Comparison of ENCODE assay signal across 27 cellular contexts in the genomic region with DNA sequence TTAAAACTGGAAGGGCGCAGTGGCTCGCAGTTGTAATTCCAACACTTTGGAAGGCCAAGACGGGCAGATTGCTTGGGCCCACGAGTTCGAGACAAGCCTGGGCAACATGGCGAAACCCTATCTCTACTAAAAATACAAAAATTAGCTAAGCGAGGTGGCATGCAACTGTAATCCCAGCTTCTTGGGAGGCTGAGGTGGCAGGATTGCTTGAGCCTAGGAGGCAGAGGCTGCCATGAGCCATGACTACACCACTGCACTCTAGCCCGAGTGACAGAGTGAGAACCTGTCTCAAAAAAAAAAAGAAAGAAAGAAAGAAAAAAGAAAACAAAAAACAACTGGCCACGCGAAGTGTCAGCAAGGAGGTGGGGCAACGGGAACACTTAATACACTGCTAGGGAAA.
"Had no signal": no experiment of that assay in that cellular context is flagged by ENCODE, and none has a peak within 500 bp of the region (broad histone marks: within the 10 kb centered on the region; RNA-seq: fewer than 3 reads in every experiment).

No MANE protein-coding gene starts in this region.

- H3K4me2 ChIP-seq: hepatocyte had no signal

- H3K36me3 ChIP-seq: ovary had no signal

- H3K27ac Mint-ChIP-seq: activated CD4-positive, alpha-beta memory T cell treated with anti-CD3 and anti-CD28 coated beads for 36 hours; activated CD4-positive, alpha-beta T cell treated with anti-CD3 and anti-CD28 coated beads, Interleukin-2, amount 10 ng/mL, durations not matched to agents 24 days and 14 days; activated naive CD4-positive, alpha-beta T cell treated with anti-CD3 and anti-CD28 coated beads for 36 hours; activated naive CD8-positive, alpha-beta T cell treated with anti-CD3 and anti-CD28 coated beads, Interleukin-2, amount 10 ng/mL, durations not matched to agents 7 days and 5 days; immature natural killer cell; mesothelial cell of epicardium; naive B cell; nephron progenitor cell; progenitor cell of endocrine pancreas had no signal

- H3K9me3 ChIP-seq: gastrocnemius medialis, ovary, tibial nerve had no signal

- H3K27ac ChIP-seq: hepatocyte, ovary, tibial nerve, WERI-Rb-1 had no signal

- H3K4me3 ChIP-seq: gastrocnemius medialis, hepatocyte, ovary, tibial nerve had no signal

- H2AFZ ChIP-seq: hepatocyte had no signal

- H3K9me3 Mint-ChIP-seq: activated CD4-positive, alpha-beta memory T cell treated with anti-CD3 and anti-CD28 coated beads for 36 hours; activated CD4-positive, alpha-beta T cell treated with anti-CD3 and anti-CD28 coated beads, Interleukin-2, amount 10 ng/mL, durations not matched to agents 24 days and 14 days; activated naive CD4-positive, alpha-beta T cell treated with anti-CD3 and anti-CD28 coated beads for 36 hours; activated naive CD8-positive, alpha-beta T cell treated with anti-CD3 and anti-CD28 coated beads, Interleukin-2, amount 10 ng/mL, durations not matched to agents 7 days and 5 days; dendritic cell treated with granulocyte-macrophage colony-stimulating factor and Interleukin-4, amounts not matched to agents 40 ng/mL and 50 ng/mL, for 4 days; immature natural killer cell; mesothelial cell of epicardium; naive B cell had no signal

- H3K27me3 Mint-ChIP-seq: activated CD4-positive, alpha-beta memory T cell treated with anti-CD3 and anti-CD28 coated beads for 36 hours; activated CD4-positive, alpha-beta T cell treated with anti-CD3 and anti-CD28 coated beads, Interleukin-2, amount 10 ng/mL, durations not matched to agents 24 days and 14 days; activated naive CD8-positive, alpha-beta T cell treated with anti-CD3 and anti-CD28 coated beads, Interleukin-2, amount 10 ng/mL, durations not matched to agents 7 days and 5 days; dendritic cell treated with granulocyte-macrophage colony-stimulating factor and Interleukin-4, amounts not matched to agents 40 ng/mL and 50 ng/mL, for 4 days; naive B cell; progenitor cell of endocrine pancreas; T-helper 17 cell had no signal

- H3K4me3 Mint-ChIP-seq: activated CD4-positive, alpha-beta memory T cell treated with anti-CD3 and anti-CD28 coated beads for 36 hours; activated CD4-positive, alpha-beta T cell treated with anti-CD3 and anti-CD28 coated beads, Interleukin-2, amount 10 ng/mL, durations not matched to agents 24 days and 14 days; activated naive CD4-positive, alpha-beta T cell treated with anti-CD3 and anti-CD28 coated beads for 36 hours; activated naive CD8-positive, alpha-beta T cell treated with anti-CD3 and anti-CD28 coated beads, Interleukin-2, amount 10 ng/mL, durations not matched to agents 7 days and 5 days; dendritic cell treated with granulocyte-macrophage colony-stimulating factor and Interleukin-4, amounts not matched to agents 40 ng/mL and 50 ng/mL, for 4 days; immature natural killer cell; mesothelial cell of epicardium; nephron progenitor cell; T-helper 17 cell had no signal

- DNase-seq: activated CD4-positive, alpha-beta memory T cell treated with anti-CD3 and anti-CD28 coated beads for 36 hours; activated CD4-positive, alpha-beta T cell treated with anti-CD3 and anti-CD28 coated beads, Interleukin-2, amount 10 ng/mL, durations not matched to agents 24 days and 14 days; activated CD4-positive, CD25-positive, alpha-beta regulatory T cell treated with anti-CD3 and anti-CD28 coated beads, Interleukin-2, amount 50 U/mL, for 72 hours; activated effector memory CD4-positive, alpha-beta T cell treated with anti-CD3 and anti-CD28 coated beads, Interleukin-2, amount 50 U/mL, for 16 hours; activated naive CD4-positive, alpha-beta T cell treated with anti-CD3 and anti-CD28 coated beads for 36 hours; activated naive CD8-positive, alpha-beta T cell treated with anti-CD3 and anti-CD28 coated beads, Interleukin-2, amount 10 ng/mL, durations not matched to agents 7 days and 5 days; activated T-cell treated with anti-CD3 and anti-CD28 coated beads, Interleukin-2, amount 50 U/mL, for 48 hours; amniotic stem cell; central memory CD4-positive, alpha-beta T cell; gastrocnemius medialis; immature natural killer cell; naive B cell; nephron progenitor cell; ovary; retina; stimulated activated CD4-positive, alpha-beta T cell treated with anti-CD3 and anti-CD28 coated beads, Interleukin-15, amount 100 ng/mL, for 24 hours; stimulated activated CD4-positive, alpha-beta T cell treated with anti-CD3 and anti-CD28 coated beads, Interleukin-2, amount 100 ng/mL, for 24 hours; stimulated activated naive CD4-positive, alpha-beta T cell treated with Interleukin-2 at 50 U/mL for 16 hours; T-helper 17 cell; T1000; WERI-Rb-1 had no signal

- ATAC-seq: gastrocnemius medialis, sciatic nerve, T-helper 17 cell had no signal

- H3K27me3 ChIP-seq: gastrocnemius medialis, hepatocyte, ovary, tibial nerve had no signal
